In the genomic region with DNA sequence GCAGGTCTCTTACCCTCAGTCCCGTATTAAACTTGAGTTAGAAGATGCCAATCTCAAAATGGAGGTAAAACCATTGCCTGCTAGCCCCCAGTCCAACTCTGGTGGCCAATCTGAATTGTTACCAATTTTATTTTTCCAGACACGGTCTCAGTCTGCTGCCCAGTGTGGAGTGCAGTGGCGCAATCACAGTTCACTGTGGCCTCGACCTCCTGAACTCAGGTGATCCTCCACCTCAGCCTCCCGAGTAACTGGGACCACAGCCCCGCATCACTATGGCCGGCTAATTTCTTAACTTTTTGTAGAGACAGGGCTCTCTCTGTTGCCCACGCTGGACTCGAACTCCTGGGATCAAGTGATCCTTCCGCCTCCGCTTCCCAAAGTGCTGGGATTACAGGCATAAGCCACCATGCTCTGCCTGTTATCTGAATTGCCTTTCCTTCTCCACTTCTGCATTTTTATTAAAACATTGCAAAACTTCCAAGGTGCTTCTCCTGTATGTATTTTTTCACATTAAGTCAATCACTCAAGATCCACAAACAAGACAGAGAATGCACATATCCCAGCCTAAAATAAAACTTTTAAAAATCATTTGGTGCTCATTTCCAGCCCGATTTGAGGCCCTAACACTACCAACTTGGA, we compare ENCODE assay signal across 1 cellular context.
TF ChIP-seq lines count a peak whose summit lies in the region.

No MANE protein-coding gene starts in this region.

TF ChIP-seq in HepG2, 621 proteins besides CTCF, POLR2A, EP300 and RAD21 (continued from another document and continues in another):
- TF ChIP-seq, protein P1, sequence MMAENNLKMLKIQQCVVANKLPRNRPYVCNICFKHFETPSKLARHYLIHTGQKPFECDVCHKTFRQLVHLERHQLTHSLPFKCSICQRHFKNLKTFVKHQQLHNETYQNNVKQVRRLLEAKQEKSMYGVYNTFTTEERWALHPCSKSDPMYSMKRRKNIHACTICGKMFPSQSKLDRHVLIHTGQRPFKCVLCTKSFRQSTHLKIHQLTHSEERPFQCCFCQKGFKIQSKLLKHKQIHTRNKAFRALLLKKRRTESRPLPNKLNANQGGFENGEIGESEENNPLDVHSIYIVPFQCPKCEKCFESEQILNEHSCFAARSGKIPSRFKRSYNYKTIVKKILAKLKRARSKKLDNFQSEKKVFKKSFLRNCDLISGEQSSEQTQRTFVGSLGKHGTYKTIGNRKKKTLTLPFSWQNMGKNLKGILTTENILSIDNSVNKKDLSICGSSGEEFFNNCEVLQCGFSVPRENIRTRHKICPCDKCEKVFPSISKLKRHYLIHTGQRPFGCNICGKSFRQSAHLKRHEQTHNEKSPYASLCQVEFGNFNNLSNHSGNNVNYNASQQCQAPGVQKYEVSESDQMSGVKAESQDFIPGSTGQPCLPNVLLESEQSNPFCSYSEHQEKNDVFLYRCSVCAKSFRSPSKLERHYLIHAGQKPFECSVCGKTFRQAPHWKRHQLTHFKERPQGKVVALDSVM (CRISPR knock-in tag; IDR thresholded peaks at IDR 0.05) = peak; percentile 98
- TF ChIP-seq ZMYM3 (CRISPR knock-in tag; IDR thresholded peaks at IDR 0.05) = peak; percentile 71; the same call in 1 of the 2 replicates
- no peak for TF ChIP-seq ZNF331 (CRISPR knock-in tag; IDR thresholded peaks at IDR 0.05)
- peak; percentile 37 for TF ChIP-seq ASH2L (IDR thresholded peaks at IDR 0.05; ENCODE audit: insufficient read length, low read depth, low read length)
- TF ChIP-seq HOXA3 (CRISPR knock-in tag; IDR thresholded peaks at IDR 0.05) = peak; percentile 42; the same call in 1 of the 2 replicates
- TF ChIP-seq ZNF121 (CRISPR knock-in tag; IDR thresholded peaks at IDR 0.05) = peak; percentile 36; the same call in 1 of the 2 replicates
- TF ChIP-seq, protein P2, sequence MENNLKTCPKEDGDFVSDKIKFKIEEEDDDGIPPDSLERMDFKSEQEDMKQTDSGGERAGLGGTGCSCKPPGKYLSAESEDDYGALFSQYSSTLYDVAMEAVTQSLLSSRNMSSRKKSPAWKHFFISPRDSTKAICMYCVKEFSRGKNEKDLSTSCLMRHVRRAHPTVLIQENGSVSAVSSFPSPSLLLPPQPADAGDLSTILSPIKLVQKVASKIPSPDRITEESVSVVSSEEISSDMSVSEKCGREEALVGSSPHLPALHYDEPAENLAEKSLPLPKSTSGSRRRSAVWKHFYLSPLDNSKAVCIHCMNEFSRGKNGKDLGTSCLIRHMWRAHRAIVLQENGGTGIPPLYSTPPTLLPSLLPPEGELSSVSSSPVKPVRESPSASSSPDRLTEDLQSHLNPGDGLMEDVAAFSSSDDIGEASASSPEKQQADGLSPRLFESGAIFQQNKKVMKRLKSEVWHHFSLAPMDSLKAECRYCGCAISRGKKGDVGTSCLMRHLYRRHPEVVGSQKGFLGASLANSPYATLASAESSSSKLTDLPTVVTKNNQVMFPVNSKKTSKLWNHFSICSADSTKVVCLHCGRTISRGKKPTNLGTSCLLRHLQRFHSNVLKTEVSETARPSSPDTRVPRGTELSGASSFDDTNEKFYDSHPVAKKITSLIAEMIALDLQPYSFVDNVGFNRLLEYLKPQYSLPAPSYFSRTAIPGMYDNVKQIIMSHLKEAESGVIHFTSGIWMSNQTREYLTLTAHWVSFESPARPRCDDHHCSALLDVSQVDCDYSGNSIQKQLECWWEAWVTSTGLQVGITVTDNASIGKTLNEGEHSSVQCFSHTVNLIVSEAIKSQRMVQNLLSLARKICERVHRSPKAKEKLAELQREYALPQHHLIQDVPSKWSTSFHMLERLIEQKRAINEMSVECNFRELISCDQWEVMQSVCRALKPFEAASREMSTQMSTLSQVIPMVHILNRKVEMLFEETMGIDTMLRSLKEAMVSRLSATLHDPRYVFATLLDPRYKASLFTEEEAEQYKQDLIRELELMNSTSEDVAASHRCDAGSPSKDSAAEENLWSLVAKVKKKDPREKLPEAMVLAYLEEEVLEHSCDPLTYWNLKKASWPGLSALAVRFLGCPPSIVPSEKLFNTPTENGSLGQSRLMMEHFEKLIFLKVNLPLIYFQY (CRISPR knock-in tag; IDR thresholded peaks at IDR 0.05; ENCODE audit: borderline replicate concordance) = no peak
- TF ChIP-seq ADNP (CRISPR knock-in tag; IDR thresholded peaks at IDR 0.05) = 0 out of 2 replicates have a peak, but pooled peaks have one; percentile 30
- no peak for TF ChIP-seq ZNF3 (CRISPR knock-in tag; IDR thresholded peaks at IDR 0.05)
- TF ChIP-seq PITX1 (CRISPR knock-in tag; IDR thresholded peaks at IDR 0.05) = peak; percentile 33; the same call in 1 of the 2 replicates
- TF ChIP-seq ZNF138 (CRISPR knock-in tag; IDR thresholded peaks at IDR 0.05; ENCODE audit: low read depth) = no peak
- peak; percentile 33; the same call in 1 of the 2 replicates for TF ChIP-seq HNF4G (IDR thresholded peaks at IDR 0.05; ENCODE audit: borderline replicate concordance, low read depth, low read length)
- TF ChIP-seq HNF4G (CRISPR knock-in tag; IDR thresholded peaks at IDR 0.05; ENCODE audit: borderline replicate concordance, low read depth) = no peak
- peak; percentile 86 for TF ChIP-seq CEBPB (IDR thresholded peaks at IDR 0.05; ENCODE audit: borderline replicate concordance, low read depth, low read length)
- 0 out of 2 replicates have a peak, but pooled peaks have one; percentile 17 for TF ChIP-seq KDM1A (CRISPR knock-in tag; IDR thresholded peaks at IDR 0.05)
- no peak for TF ChIP-seq NONO (IDR thresholded peaks at IDR 0.05)
- TF ChIP-seq NONO (CRISPR knock-in tag; conservative IDR thresholded peaks at IDR 0.05) = 0 out of 2 replicates have a peak, but pooled peaks have one; percentile 38
- TF ChIP-seq NR2F2 (IDR thresholded peaks at IDR 0.05; ENCODE audit: borderline replicate concordance, low read depth) = 0 out of 2 replicates have a peak, but pooled peaks have one; percentile 26
- no peak for TF ChIP-seq TOE1 (CRISPR knock-in tag; IDR thresholded peaks at IDR 0.05)
- TF ChIP-seq SOX6 (IDR thresholded peaks at IDR 0.05) = no peak
- TF ChIP-seq SOX6 (CRISPR knock-in tag; IDR thresholded peaks at IDR 0.05) = 0 out of 2 replicates have a peak, but pooled peaks have one; percentile 34
- 0 out of 2 replicates have a peak, but pooled peaks have one; percentile 37 for TF ChIP-seq SALL2 (CRISPR knock-in tag; IDR thresholded peaks at IDR 0.05)
- TF ChIP-seq, protein P3, sequence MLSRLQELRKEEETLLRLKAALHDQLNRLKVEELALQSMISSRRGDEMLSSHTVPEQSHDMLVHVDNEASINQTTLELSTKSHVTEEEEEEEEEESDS (CRISPR knock-in tag; IDR thresholded peaks at IDR 0.05; ENCODE audit: borderline replicate concordance) = no peak
- no peak for TF ChIP-seq SOX13 (IDR thresholded peaks at IDR 0.05)
- peak in 1 of 2 experiments; percentile 36; a peak in 1 of 4 replicates for TF ChIP-seq SOX13 (CRISPR knock-in tag; conservative IDR thresholded peaks at IDR 0.05 in 1 of 2, IDR thresholded peaks at IDR 0.05 in 1 of 2)
- peak; percentile 78 for TF ChIP-seq ZMYM4 (CRISPR knock-in tag; IDR thresholded peaks at IDR 0.05)
- no peak for TF ChIP-seq KLF9 (CRISPR knock-in tag; IDR thresholded peaks at IDR 0.05; ENCODE audit: low read depth)
- TF ChIP-seq ZNF317 (CRISPR knock-in tag; IDR thresholded peaks at IDR 0.05) = no peak
- TF ChIP-seq FOXA3 (CRISPR knock-in tag; IDR thresholded peaks at IDR 0.05) = 0 out of 2 replicates have a peak, but pooled peaks have one; percentile 17
- TF ChIP-seq ZNF234 (CRISPR knock-in tag; conservative IDR thresholded peaks at IDR 0.05) = no peak
- TF ChIP-seq, protein P4, sequence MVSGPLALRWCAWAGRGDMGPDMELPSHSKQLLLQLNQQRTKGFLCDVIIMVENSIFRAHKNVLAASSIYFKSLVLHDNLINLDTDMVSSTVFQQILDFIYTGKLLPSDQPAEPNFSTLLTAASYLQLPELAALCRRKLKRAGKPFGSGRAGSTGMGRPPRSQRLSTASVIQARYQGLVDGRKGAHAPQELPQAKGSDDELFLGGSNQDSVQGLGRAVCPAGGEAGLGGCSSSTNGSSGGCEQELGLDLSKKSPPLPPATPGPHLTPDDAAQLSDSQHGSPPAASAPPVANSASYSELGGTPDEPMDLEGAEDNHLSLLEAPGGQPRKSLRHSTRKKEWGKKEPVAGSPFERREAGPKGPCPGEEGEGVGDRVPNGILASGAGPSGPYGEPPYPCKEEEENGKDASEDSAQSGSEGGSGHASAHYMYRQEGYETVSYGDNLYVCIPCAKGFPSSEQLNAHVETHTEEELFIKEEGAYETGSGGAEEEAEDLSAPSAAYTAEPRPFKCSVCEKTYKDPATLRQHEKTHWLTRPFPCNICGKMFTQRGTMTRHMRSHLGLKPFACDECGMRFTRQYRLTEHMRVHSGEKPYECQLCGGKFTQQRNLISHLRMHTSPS (CRISPR knock-in tag; IDR thresholded peaks at IDR 0.05; ENCODE audit: low read depth) = 0 out of 2 replicates have a peak, but pooled peaks have one; percentile 16
- peak; percentile 45; the same call in 1 of the 2 replicates for TF ChIP-seq POGZ (CRISPR knock-in tag; IDR thresholded peaks at IDR 0.05)
- TF ChIP-seq, protein P5, sequence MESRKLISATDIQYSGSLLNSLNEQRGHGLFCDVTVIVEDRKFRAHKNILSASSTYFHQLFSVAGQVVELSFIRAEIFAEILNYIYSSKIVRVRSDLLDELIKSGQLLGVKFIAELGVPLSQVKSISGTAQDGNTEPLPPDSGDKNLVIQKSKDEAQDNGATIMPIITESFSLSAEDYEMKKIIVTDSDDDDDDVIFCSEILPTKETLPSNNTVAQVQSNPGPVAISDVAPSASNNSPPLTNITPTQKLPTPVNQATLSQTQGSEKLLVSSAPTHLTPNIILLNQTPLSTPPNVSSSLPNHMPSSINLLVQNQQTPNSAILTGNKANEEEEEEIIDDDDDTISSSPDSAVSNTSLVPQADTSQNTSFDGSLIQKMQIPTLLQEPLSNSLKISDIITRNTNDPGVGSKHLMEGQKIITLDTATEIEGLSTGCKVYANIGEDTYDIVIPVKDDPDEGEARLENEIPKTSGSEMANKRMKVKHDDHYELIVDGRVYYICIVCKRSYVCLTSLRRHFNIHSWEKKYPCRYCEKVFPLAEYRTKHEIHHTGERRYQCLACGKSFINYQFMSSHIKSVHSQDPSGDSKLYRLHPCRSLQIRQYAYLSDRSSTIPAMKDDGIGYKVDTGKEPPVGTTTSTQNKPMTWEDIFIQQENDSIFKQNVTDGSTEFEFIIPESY (CRISPR knock-in tag; IDR thresholded peaks at IDR 0.05) = 0 out of 2 replicates have a peak, but pooled peaks have one; percentile 31
- peak; percentile 32; the same call in 1 of the 2 replicates for TF ChIP-seq BHLHE40 (IDR thresholded peaks at IDR 0.05; ENCODE audit: low read length)
- TF ChIP-seq ZBTB38 (CRISPR knock-in tag; IDR thresholded peaks at IDR 0.05) = peak; percentile 59; the same call in 1 of the 2 replicates
- TF ChIP-seq, protein P6, sequence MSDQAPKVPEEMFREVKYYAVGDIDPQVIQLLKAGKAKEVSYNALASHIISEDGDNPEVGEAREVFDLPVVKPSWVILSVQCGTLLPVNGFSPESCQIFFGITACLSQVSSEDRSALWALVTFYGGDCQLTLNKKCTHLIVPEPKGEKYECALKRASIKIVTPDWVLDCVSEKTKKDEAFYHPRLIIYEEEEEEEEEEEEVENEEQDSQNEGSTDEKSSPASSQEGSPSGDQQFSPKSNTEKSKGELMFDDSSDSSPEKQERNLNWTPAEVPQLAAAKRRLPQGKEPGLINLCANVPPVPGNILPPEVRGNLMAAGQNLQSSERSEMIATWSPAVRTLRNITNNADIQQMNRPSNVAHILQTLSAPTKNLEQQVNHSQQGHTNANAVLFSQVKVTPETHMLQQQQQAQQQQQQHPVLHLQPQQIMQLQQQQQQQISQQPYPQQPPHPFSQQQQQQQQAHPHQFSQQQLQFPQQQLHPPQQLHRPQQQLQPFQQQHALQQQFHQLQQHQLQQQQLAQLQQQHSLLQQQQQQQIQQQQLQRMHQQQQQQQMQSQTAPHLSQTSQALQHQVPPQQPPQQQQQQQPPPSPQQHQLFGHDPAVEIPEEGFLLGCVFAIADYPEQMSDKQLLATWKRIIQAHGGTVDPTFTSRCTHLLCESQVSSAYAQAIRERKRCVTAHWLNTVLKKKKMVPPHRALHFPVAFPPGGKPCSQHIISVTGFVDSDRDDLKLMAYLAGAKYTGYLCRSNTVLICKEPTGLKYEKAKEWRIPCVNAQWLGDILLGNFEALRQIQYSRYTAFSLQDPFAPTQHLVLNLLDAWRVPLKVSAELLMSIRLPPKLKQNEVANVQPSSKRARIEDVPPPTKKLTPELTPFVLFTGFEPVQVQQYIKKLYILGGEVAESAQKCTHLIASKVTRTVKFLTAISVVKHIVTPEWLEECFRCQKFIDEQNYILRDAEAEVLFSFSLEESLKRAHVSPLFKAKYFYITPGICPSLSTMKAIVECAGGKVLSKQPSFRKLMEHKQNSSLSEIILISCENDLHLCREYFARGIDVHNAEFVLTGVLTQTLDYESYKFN (CRISPR knock-in tag; conservative IDR thresholded peaks at IDR 0.05) = no peak
- 0 out of 2 replicates have a peak, but pooled peaks have one; percentile 36 for TF ChIP-seq CBX5 (CRISPR knock-in tag; IDR thresholded peaks at IDR 0.05; ENCODE audit: borderline replicate concordance)
- TF ChIP-seq, protein P7, sequence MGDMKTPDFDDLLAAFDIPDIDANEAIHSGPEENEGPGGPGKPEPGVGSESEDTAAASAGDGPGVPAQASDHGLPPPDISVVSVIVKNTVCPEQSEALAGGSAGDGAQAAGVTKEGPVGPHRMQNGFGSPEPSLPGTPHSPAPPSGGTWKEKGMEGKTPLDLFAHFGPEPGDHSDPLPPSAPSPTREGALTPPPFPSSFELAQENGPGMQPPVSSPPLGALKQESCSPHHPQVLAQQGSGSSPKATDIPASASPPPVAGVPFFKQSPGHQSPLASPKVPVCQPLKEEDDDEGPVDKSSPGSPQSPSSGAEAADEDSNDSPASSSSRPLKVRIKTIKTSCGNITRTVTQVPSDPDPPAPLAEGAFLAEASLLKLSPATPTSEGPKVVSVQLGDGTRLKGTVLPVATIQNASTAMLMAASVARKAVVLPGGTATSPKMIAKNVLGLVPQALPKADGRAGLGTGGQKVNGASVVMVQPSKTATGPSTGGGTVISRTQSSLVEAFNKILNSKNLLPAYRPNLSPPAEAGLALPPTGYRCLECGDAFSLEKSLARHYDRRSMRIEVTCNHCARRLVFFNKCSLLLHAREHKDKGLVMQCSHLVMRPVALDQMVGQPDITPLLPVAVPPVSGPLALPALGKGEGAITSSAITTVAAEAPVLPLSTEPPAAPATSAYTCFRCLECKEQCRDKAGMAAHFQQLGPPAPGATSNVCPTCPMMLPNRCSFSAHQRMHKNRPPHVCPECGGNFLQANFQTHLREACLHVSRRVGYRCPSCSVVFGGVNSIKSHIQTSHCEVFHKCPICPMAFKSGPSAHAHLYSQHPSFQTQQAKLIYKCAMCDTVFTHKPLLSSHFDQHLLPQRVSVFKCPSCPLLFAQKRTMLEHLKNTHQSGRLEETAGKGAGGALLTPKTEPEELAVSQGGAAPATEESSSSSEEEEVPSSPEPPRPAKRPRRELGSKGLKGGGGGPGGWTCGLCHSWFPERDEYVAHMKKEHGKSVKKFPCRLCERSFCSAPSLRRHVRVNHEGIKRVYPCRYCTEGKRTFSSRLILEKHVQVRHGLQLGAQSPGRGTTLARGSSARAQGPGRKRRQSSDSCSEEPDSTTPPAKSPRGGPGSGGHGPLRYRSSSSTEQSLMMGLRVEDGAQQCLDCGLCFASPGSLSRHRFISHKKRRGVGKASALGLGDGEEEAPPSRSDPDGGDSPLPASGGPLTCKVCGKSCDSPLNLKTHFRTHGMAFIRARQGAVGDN (CRISPR knock-in tag; IDR thresholded peaks at IDR 0.05) = peak; percentile 34
- 0 out of 2 replicates have a peak, but pooled peaks have one; percentile 31 for TF ChIP-seq BCL6 (CRISPR knock-in tag; IDR thresholded peaks at IDR 0.05)
